In the genomic region with DNA sequence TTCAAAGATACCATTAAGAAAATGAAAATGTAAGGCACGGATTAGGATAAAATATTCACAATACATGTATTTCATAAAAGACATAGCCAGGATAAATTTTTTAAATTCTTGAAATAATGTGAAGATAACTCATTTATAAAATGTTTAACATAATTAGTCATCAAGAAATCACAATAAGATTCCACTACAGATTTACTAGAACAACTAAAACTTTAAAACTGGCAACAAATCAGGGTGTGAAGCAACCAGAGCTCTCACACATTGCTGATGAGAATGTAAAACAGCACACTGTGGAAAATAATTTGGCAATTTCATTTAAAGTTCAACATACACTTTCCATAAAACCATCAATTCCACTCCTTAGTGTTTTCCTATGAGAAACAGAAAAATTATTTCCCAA, we compare ENCODE assay signal across 20 cellular contexts.
DNase-seq lines count a peak whose midpoint lies in the region; ATAC-seq, FAIRE-seq and TF ChIP-seq lines count a peak whose summit lies in the region.
"Had no signal": no experiment of that assay in that cellular context is flagged by ENCODE, and none has a peak within 500 bp of the region (broad histone marks: within the 10 kb centered on the region; RNA-seq: fewer than 3 reads in every experiment).

No MANE protein-coding gene starts in this region.

- no peak for TF ChIP-seq CTCF in fibroblast of the aortic adventitia (IDR thresholded peaks at IDR 0.05; ENCODE audit: insufficient read depth, low read length)

- no peak overlapping the region for H3K4me3 ChIP-seq in fibroblast of the aortic adventitia (ENCODE audit: low read depth, low read length)

- ATAC-seq in GM21447 (IDR thresholded peaks at IDR 0.05; ENCODE audit: unreplicated experiment) = no peak

- TF ChIP-seq POLR2A in H54 (IDR thresholded peaks at IDR 0.05; ENCODE audit: low read depth, low read length) = no peak

- DNase-seq in A172 (ENCODE audit: low spot score) = peak; percentile 8
- DNase-seq in H54 (ENCODE audit: insufficient read length, low spot score) = no peak
- peak; percentile 15 for DNase-seq in amniotic epithelial cell (ENCODE audit: low read depth)
- DNase-seq in fibroblast of the aortic adventitia (ENCODE audit: low read depth) = peak; percentile 42
- no peak for DNase-seq in NCI-H524 (lab: John Stamatoyannopoulos, UW)
- no peak for DNase-seq in activated T-cell treated with anti-CD3 and anti-CD28 coated beads for 4 hours
- DNase-seq in GM03348 (ENCODE audit: low spot score) = no peak
- DNase-seq: COR-L47, DMS153, GOT3, HFFc6, KBM-7, MM.1S, NCI-H187 treated with DMSO at 0.1 percent for 48 hours, NCI-H2171, NCI-H82, SIG-M5, SW 1271 had no signal

- peak; percentile 43 for FAIRE-seq in H54 (lab: Jason Lieb, UNC)
- FAIRE-seq: A204.1 had no signal

Comparison
In these comparisons a context has a peak if more than half of its experiments do, and no peak if none do; other contexts are left out.
1. DNase-seq: peak in A172 (single experiment), amniotic epithelial cell (single experiment) and fibroblast of the aortic adventitia (single experiment); none in H54 (single experiment), NCI-H524 (0 of 2), activated T-cell treated with anti-CD3 and anti-CD28 coated beads for 4 hours (single experiment) and GM03348 (single experiment).